1 cellular context compared by ENCODE assay signal in the genomic region with DNA sequence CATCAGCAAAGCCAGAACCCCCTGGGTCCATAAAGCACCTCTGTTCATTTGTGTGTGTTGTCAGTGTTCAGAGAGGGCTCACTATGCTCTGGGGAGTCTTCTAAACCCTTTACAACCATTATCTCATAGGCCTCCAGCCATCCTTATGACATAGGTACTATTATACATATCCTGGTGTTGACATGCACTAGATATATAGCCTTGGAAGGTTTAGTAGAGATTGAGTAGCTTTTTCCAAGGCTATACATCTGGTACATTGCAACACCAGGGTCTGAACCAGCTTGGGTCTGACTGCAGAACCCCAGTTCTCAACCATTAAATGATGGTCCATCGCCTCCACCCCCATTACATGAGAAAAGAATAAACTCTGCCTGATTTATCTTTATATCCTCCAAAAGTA.
TF ChIP-seq lines count a peak whose summit lies in the region.

No MANE protein-coding gene starts in this region.

TF ChIP-seq in K562, 482 proteins besides CTCF, POLR2A, EP300 and RAD21:
- TF ChIP-seq ZNF23 (CRISPR knock-in tag; IDR thresholded peaks at IDR 0.05), result no peak
- TF ChIP-seq, protein P1, sequence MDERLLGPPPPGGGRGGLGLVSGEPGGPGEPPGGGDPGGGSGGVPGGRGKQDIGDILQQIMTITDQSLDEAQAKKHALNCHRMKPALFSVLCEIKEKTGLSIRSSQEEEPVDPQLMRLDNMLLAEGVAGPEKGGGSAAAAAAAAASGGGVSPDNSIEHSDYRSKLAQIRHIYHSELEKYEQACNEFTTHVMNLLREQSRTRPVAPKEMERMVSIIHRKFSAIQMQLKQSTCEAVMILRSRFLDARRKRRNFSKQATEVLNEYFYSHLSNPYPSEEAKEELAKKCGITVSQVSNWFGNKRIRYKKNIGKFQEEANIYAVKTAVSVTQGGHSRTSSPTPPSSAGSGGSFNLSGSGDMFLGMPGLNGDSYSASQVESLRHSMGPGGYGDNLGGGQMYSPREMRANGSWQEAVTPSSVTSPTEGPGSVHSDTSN (CRISPR knock-in tag; IDR thresholded peaks at IDR 0.05; ENCODE audit: low read depth), result no peak
- TF ChIP-seq, protein P1 (tag; conservative IDR thresholded peaks at IDR 0.05; ENCODE audit: low read depth), result peak; percentile 46; the same call in 1 of the 2 replicates
- TF ChIP-seq MEIS2 (IDR thresholded peaks at IDR 0.05; ENCODE audit: partially characterized antibody), result peak; percentile 56
TF ChIP-seq in K562: peak in this region for 2.
